ENCODE assay signal across 3 cellular contexts in the genomic region with DNA sequence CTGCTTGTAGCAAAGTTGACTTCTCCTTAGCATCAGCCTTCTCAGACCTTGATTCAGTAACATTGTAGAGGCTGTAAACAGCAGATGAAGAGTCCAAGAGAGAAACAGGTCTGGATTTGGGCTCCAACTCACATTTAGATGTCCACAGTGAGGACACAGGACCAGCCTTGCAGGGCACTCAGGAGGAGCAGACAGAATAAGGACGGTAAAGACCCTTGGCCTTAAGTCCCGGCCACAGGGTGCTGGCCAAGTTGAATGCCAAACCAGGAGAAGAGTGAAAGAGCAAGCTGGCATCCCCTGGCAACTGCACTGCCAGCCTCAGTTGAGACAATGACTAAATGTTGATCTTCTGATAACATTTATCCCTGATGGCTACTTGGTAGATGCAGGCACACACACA.
TF ChIP-seq lines count a peak whose summit lies in the region.

No MANE protein-coding gene starts in this region.

TF ChIP-seq in SK-N-SH, 30 proteins besides CTCF, POLR2A, EP300 and RAD21:
- TF ChIP-seq FOXM1 (IDR thresholded peaks at IDR 0.05; ENCODE audit: low read depth), result no peak
- no peak for TF ChIP-seq SIN3A (IDR thresholded peaks at IDR 0.05; ENCODE audit: borderline replicate concordance, low read depth, low read length)
- no peak for TF ChIP-seq POLR2AphosphoS5 (IDR thresholded peaks at IDR 0.05; ENCODE audit: low read depth, low read length)
- no peak for TF ChIP-seq CHD2 (IDR thresholded peaks at IDR 0.05; ENCODE audit: low read length, partially characterized antibody)
- TF ChIP-seq RXRA (IDR thresholded peaks at IDR 0.05; ENCODE audit: borderline replicate concordance, low read depth), result no peak
- TF ChIP-seq MEF2A (IDR thresholded peaks at IDR 0.05; ENCODE audit: borderline replicate concordance, low read depth), result no peak
- TF ChIP-seq TCF12 (IDR thresholded peaks at IDR 0.05), result no peak
- no peak for TF ChIP-seq RCOR1 (IDR thresholded peaks at IDR 0.05; ENCODE audit: low read length)
- TF ChIP-seq USF2 (IDR thresholded peaks at IDR 0.05; ENCODE audit: borderline replicate concordance, low read depth, low read length), result no peak
- no peak for TF ChIP-seq MXI1 (IDR thresholded peaks at IDR 0.05; ENCODE audit: low read depth, low read length)
- TF ChIP-seq NRF1 (IDR thresholded peaks at IDR 0.05; ENCODE audit: low read depth, low read length), result no peak
- no peak for TF ChIP-seq NFIC (IDR thresholded peaks at IDR 0.05; ENCODE audit: borderline replicate concordance)
- no peak for TF ChIP-seq JUND (IDR thresholded peaks at IDR 0.05)
- TF ChIP-seq TAF1 (IDR thresholded peaks at IDR 0.05; ENCODE audit: borderline replicate concordance, low read depth, low read length), result no peak
- no peak for TF ChIP-seq EZH2phosphoT487 (IDR thresholded peaks at IDR 0.05; ENCODE audit: borderline replicate concordance, low read depth)
- no peak for TF ChIP-seq SMC3 (IDR thresholded peaks at IDR 0.05; ENCODE audit: low read depth, low read length)
- no peak for TF ChIP-seq FOSL2 (IDR thresholded peaks at IDR 0.05; ENCODE audit: borderline replicate concordance, low read depth)
- TF ChIP-seq, protein P1, sequence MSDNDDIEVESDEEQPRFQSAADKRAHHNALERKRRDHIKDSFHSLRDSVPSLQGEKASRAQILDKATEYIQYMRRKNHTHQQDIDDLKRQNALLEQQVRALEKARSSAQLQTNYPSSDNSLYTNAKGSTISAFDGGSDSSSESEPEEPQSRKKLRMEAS (IDR thresholded peaks at IDR 0.05; ENCODE audit: low read depth), result no peak
- TF ChIP-seq IRF3 (IDR thresholded peaks at IDR 0.05; ENCODE audit: low read depth, low read length), result no peak
- no peak for TF ChIP-seq ELF1 (IDR thresholded peaks at IDR 0.05)

TF ChIP-seq in SK-N-SH treated with all-trans-retinoic acid at 6 μM for 48 hours, 23 proteins besides CTCF, POLR2A, EP300 and RAD21:
- no peak for TF ChIP-seq OSR1 (CRISPR knock-in tag; IDR thresholded peaks at IDR 0.05)
- TF ChIP-seq ISL1 (CRISPR knock-in tag; IDR thresholded peaks at IDR 0.05), result no peak
- TF ChIP-seq, protein P2, sequence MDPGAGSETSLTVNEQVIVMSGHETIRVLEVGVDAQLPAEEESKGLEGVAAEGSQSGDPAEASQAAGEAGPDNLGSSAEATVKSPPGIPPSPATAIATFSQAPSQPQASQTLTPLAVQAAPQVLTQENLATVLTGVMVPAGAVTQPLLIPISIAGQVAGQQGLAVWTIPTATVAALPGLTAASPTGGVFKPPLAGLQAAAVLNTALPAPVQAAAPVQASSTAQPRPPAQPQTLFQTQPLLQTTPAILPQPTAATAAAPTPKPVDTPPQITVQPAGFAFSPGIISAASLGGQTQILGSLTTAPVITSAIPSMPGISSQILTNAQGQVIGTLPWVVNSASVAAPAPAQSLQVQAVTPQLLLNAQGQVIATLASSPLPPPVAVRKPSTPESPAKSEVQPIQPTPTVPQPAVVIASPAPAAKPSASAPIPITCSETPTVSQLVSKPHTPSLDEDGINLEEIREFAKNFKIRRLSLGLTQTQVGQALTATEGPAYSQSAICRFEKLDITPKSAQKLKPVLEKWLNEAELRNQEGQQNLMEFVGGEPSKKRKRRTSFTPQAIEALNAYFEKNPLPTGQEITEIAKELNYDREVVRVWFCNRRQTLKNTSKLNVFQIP (CRISPR knock-in tag; IDR thresholded peaks at IDR 0.05; ENCODE audit: borderline replicate concordance, low read depth), result no peak
- TF ChIP-seq CSDC2 (CRISPR knock-in tag; IDR thresholded peaks at IDR 0.05), result no peak
- no peak for TF ChIP-seq PPARA (CRISPR knock-in tag; IDR thresholded peaks at IDR 0.05; ENCODE audit: borderline replicate concordance)
- TF ChIP-seq, protein P3, sequence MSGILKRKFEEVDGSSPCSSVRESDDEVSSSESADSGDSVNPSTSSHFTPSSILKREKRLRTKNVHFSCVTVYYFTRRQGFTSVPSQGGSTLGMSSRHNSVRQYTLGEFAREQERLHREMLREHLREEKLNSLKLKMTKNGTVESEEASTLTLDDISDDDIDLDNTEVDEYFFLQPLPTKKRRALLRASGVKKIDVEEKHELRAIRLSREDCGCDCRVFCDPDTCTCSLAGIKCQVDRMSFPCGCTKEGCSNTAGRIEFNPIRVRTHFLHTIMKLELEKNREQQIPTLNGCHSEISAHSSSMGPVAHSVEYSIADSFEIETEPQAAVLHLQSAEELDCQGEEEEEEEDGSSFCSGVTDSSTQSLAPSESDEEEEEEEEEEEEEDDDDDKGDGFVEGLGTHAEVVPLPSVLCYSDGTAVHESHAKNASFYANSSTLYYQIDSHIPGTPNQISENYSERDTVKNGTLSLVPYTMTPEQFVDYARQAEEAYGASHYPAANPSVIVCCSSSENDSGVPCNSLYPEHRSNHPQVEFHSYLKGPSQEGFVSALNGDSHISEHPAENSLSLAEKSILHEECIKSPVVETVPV (CRISPR knock-in tag; IDR thresholded peaks at IDR 0.05), result no peak
- no peak for TF ChIP-seq ZFP3 (CRISPR knock-in tag; IDR thresholded peaks at IDR 0.05)
- no peak for TF ChIP-seq ZNF70 (CRISPR knock-in tag; IDR thresholded peaks at IDR 0.05)
- TF ChIP-seq ZNF565 (CRISPR knock-in tag; conservative IDR thresholded peaks at IDR 0.05; ENCODE audit: low read depth), result no peak
- TF ChIP-seq, protein P4, sequence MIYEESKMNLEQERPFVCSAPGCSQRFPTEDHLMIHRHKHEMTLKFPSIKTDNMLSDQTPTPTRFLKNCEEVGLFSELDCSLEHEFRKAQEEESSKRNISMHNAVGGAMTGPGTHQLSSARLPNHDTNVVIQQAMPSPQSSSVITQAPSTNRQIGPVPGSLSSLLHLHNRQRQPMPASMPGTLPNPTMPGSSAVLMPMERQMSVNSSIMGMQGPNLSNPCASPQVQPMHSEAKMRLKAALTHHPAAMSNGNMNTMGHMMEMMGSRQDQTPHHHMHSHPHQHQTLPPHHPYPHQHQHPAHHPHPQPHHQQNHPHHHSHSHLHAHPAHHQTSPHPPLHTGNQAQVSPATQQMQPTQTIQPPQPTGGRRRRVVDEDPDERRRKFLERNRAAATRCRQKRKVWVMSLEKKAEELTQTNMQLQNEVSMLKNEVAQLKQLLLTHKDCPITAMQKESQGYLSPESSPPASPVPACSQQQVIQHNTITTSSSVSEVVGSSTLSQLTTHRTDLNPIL (CRISPR knock-in tag; IDR thresholded peaks at IDR 0.05; ENCODE audit: low read depth), result no peak
- TF ChIP-seq TOX (CRISPR knock-in tag; IDR thresholded peaks at IDR 0.05; ENCODE audit: borderline replicate concordance), result no peak
- TF ChIP-seq ARNTL (CRISPR knock-in tag; IDR thresholded peaks at IDR 0.05; ENCODE audit: borderline replicate concordance, low read depth), result no peak
- TF ChIP-seq SNAI2 (CRISPR knock-in tag; IDR thresholded peaks at IDR 0.05), result no peak
- TF ChIP-seq GLIS3 (CRISPR knock-in tag; IDR thresholded peaks at IDR 0.05), result no peak
- no peak for TF ChIP-seq ZC3H10 (CRISPR knock-in tag; IDR thresholded peaks at IDR 0.05)
- no peak for TF ChIP-seq ESRRG (CRISPR knock-in tag; IDR thresholded peaks at IDR 0.05)
- no peak for TF ChIP-seq TCF4 (CRISPR knock-in tag; IDR thresholded peaks at IDR 0.05; ENCODE audit: borderline replicate concordance)
- TF ChIP-seq ZNF8 (CRISPR knock-in tag; IDR thresholded peaks at IDR 0.05), result no peak
- TF ChIP-seq, protein P5, sequence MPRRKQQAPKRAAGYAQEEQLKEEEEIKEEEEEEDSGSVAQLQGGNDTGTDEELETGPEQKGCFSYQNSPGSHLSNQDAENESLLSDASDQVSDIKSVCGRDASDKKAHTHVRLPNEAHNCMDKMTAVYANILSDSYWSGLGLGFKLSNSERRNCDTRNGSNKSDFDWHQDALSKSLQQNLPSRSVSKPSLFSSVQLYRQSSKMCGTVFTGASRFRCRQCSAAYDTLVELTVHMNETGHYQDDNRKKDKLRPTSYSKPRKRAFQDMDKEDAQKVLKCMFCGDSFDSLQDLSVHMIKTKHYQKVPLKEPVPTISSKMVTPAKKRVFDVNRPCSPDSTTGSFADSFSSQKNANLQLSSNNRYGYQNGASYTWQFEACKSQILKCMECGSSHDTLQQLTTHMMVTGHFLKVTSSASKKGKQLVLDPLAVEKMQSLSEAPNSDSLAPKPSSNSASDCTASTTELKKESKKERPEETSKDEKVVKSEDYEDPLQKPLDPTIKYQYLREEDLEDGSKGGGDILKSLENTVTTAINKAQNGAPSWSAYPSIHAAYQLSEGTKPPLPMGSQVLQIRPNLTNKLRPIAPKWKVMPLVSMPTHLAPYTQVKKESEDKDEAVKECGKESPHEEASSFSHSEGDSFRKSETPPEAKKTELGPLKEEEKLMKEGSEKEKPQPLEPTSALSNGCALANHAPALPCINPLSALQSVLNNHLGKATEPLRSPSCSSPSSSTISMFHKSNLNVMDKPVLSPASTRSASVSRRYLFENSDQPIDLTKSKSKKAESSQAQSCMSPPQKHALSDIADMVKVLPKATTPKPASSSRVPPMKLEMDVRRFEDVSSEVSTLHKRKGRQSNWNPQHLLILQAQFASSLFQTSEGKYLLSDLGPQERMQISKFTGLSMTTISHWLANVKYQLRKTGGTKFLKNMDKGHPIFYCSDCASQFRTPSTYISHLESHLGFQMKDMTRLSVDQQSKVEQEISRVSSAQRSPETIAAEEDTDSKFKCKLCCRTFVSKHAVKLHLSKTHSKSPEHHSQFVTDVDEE (CRISPR knock-in tag; IDR thresholded peaks at IDR 0.05), result no peak

TF ChIP-seq in H1, 55 proteins besides CTCF, POLR2A, EP300 and RAD21 (continues in another document):
- TF ChIP-seq USF2 (IDR thresholded peaks at IDR 0.05; ENCODE audit: low read length) (no peak), SIN3A (conservative IDR thresholded peaks at IDR 0.05 in 1 of 2, IDR thresholded peaks at IDR 0.05 in 1 of 2; ENCODE audit: low read depth in 1 of 2, low read length in 2 of 2) (no peak), CBX8 (IDR thresholded peaks at IDR 0.05; ENCODE audit: borderline replicate concordance, low read depth, low read length) (no peak), KDM5A (IDR thresholded peaks at IDR 0.05; ENCODE audit: low read length) (no peak), TAF7 (optimal IDR thresholded peaks at IDR 0.05; ENCODE audit: borderline replicate concordance, low read depth, low read length) (no peak), SP1 (IDR thresholded peaks at IDR 0.05; ENCODE audit: low read depth, low read length) (no peak), CREB1 (IDR thresholded peaks at IDR 0.05) (no peak), ASH2L (IDR thresholded peaks at IDR 0.05; ENCODE audit: low read length) (no peak), SRF (IDR thresholded peaks at IDR 0.05; ENCODE audit: low read depth, low read length) (no peak), SIRT6 (IDR thresholded peaks at IDR 0.05; ENCODE audit: low read length) (no peak)
- TF ChIP-seq, protein P6, sequence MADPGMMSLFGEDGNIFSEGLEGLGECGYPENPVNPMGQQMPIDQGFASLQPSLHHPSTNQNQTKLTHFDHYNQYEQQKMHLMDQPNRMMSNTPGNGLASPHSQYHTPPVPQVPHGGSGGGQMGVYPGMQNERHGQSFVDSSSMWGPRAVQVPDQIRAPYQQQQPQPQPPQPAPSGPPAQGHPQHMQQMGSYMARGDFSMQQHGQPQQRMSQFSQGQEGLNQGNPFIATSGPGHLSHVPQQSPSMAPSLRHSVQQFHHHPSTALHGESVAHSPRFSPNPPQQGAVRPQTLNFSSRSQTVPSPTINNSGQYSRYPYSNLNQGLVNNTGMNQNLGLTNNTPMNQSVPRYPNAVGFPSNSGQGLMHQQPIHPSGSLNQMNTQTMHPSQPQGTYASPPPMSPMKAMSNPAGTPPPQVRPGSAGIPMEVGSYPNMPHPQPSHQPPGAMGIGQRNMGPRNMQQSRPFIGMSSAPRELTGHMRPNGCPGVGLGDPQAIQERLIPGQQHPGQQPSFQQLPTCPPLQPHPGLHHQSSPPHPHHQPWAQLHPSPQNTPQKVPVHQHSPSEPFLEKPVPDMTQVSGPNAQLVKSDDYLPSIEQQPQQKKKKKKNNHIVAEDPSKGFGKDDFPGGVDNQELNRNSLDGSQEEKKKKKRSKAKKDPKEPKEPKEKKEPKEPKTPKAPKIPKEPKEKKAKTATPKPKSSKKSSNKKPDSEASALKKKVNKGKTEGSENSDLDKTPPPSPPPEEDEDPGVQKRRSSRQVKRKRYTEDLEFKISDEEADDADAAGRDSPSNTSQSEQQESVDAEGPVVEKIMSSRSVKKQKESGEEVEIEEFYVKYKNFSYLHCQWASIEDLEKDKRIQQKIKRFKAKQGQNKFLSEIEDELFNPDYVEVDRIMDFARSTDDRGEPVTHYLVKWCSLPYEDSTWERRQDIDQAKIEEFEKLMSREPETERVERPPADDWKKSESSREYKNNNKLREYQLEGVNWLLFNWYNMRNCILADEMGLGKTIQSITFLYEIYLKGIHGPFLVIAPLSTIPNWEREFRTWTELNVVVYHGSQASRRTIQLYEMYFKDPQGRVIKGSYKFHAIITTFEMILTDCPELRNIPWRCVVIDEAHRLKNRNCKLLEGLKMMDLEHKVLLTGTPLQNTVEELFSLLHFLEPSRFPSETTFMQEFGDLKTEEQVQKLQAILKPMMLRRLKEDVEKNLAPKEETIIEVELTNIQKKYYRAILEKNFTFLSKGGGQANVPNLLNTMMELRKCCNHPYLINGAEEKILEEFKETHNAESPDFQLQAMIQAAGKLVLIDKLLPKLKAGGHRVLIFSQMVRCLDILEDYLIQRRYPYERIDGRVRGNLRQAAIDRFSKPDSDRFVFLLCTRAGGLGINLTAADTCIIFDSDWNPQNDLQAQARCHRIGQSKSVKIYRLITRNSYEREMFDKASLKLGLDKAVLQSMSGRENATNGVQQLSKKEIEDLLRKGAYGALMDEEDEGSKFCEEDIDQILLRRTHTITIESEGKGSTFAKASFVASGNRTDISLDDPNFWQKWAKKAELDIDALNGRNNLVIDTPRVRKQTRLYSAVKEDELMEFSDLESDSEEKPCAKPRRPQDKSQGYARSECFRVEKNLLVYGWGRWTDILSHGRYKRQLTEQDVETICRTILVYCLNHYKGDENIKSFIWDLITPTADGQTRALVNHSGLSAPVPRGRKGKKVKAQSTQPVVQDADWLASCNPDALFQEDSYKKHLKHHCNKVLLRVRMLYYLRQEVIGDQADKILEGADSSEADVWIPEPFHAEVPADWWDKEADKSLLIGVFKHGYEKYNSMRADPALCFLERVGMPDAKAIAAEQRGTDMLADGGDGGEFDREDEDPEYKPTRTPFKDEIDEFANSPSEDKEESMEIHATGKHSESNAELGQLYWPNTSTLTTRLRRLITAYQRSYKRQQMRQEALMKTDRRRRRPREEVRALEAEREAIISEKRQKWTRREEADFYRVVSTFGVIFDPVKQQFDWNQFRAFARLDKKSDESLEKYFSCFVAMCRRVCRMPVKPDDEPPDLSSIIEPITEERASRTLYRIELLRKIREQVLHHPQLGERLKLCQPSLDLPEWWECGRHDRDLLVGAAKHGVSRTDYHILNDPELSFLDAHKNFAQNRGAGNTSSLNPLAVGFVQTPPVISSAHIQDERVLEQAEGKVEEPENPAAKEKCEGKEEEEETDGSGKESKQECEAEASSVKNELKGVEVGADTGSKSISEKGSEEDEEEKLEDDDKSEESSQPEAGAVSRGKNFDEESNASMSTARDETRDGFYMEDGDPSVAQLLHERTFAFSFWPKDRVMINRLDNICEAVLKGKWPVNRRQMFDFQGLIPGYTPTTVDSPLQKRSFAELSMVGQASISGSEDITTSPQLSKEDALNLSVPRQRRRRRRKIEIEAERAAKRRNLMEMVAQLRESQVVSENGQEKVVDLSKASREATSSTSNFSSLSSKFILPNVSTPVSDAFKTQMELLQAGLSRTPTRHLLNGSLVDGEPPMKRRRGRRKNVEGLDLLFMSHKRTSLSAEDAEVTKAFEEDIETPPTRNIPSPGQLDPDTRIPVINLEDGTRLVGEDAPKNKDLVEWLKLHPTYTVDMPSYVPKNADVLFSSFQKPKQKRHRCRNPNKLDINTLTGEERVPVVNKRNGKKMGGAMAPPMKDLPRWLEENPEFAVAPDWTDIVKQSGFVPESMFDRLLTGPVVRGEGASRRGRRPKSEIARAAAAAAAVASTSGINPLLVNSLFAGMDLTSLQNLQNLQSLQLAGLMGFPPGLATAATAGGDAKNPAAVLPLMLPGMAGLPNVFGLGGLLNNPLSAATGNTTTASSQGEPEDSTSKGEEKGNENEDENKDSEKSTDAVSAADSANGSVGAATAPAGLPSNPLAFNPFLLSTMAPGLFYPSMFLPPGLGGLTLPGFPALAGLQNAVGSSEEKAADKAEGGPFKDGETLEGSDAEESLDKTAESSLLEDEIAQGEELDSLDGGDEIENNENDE (IDR thresholded peaks at IDR 0.05; ENCODE audit: insufficient replicate concordance, low read length), result no peak
